In genomic region chr12:6267007-6267721, GRCh38 we compare ENCODE assay signal across 10 cellular contexts. TPM values are rescaled to one million over a fixed set of nuclear protein-coding genes. Genes with fewer than 3 reads are reported as not detected.
A peak's percentile ranks its signal among the peaks of the same experiment; 100 is the strongest.
DNase-seq lines count a peak whose midpoint lies in the region; ATAC-seq and FAIRE-seq lines count a peak whose summit lies in the region.
"Had no signal": no experiment of that assay in that cellular context is flagged by ENCODE, and none has a peak within 500 bp of the region (broad histone marks: within the 10 kb centered on the region; RNA-seq: fewer than 3 reads in every experiment).

No MANE protein-coding gene starts in this region.

- no peak overlapping the region for H2BK15ac ChIP-seq in mesenchymal stem cell (ENCODE audit: low read depth, poor library complexity, severe bottlenecking)

- no peak overlapping the region for H3K4ac ChIP-seq in mesenchymal stem cell (ENCODE audit: low read depth in 1 of 2, low read length in 2 of 2)

- H3K27me3 ChIP-seq in mesenchymal stem cell (ENCODE audit: control insufficient read depth in 1 of 2, insufficient read depth in 1 of 2, low read length in 2 of 2): peaks cover 1 to 10% of the 10 kb centered on the region in 2 experiments
- H3K27me3 ChIP-seq: heart left ventricle had no signal

- H3K4me1 ChIP-seq in mesenchymal stem cell (ENCODE audit: control insufficient read depth, insufficient read depth, low read depth, low read length): peaks cover 19% of the 10 kb centered on the region

- H3K27ac Mint-ChIP-seq in activated naive CD8-positive, alpha-beta T cell: peak overlapping the region; percentile 81

- no peaks in the 10 kb centered on the region for H3K27me3 Mint-ChIP-seq in activated naive CD8-positive, alpha-beta T cell

- H3K79me1 ChIP-seq in mesenchymal stem cell (replicated peaks; ENCODE audit: low read length, poor library complexity, severe bottlenecking): no peaks in the 10 kb centered on the region

- H2BK5ac ChIP-seq in mesenchymal stem cell (ENCODE audit: low read depth, low read length, poor library complexity, severe bottlenecking): no peak overlapping the region

- no peak overlapping the region for H4K91ac ChIP-seq in mesenchymal stem cell (ENCODE audit: low read length)

- no peak for FAIRE-seq in urothelium cell line (lab: Jason Lieb, UNC)

- no peak overlapping the region for H3K18ac ChIP-seq in mesenchymal stem cell (ENCODE audit: low read depth in 1 of 2, low read length in 2 of 2)

- WGBS in mesenchymal stem cell: 83% methylated on average over 10 of the region's 12 CpGs

- no peak overlapping the region for H2AK5ac ChIP-seq in mesenchymal stem cell (ENCODE audit: low read length, severe bottlenecking)

- H3K36me3 Mint-ChIP-seq in activated naive CD8-positive, alpha-beta T cell: no peaks in the 10 kb centered on the region

- H3K4me2 ChIP-seq in mesenchymal stem cell (ENCODE audit: low read length, poor library complexity, severe bottlenecking): peak overlapping the region; percentile 14

- H3K4me3 Mint-ChIP-seq in activated naive CD8-positive, alpha-beta T cell: no peak overlapping the region

- H3K9me3 Mint-ChIP-seq in activated naive CD8-positive, alpha-beta T cell (ENCODE audit: low read depth): no peaks in the 10 kb centered on the region

- no peaks in the 10 kb centered on the region for H3K9me3 ChIP-seq in mesenchymal stem cell (ENCODE audit: control insufficient read depth, low read length)
- H3K9me3 ChIP-seq: heart left ventricle had no signal

- no peaks in the 10 kb centered on the region for H3K36me3 ChIP-seq in mesenchymal stem cell (ENCODE audit: control insufficient read depth in 1 of 2, insufficient read depth in 2 of 2, low read depth in 1 of 2, low read length in 2 of 2)
- H3K36me3 ChIP-seq: heart left ventricle had no signal

- H2AFZ ChIP-seq in mesenchymal stem cell (ENCODE audit: low read depth, low read length): no peak overlapping the region

- H3K4me3 ChIP-seq in mesenchymal stem cell (ENCODE audit: insufficient read depth in 1 of 2, low read depth in 1 of 2, low read length in 2 of 2): no peak overlapping the region
- H3K4me3 ChIP-seq: heart left ventricle had no signal

- H2BK120ac ChIP-seq in mesenchymal stem cell (ENCODE audit: low read depth, low read length): no peak overlapping the region

- no peak for ATAC-seq in GM19397 (IDR thresholded peaks at IDR 0.05; ENCODE audit: unreplicated experiment)
- ATAC-seq: heart left ventricle had no signal

- H3K23ac ChIP-seq in mesenchymal stem cell (ENCODE audit: low read length in 2 of 2): peak overlapping the region in 1 of 2 experiments; percentile 51

- no peak overlapping the region for H4K8ac ChIP-seq in mesenchymal stem cell (ENCODE audit: low read length)

- H3K4me1 Mint-ChIP-seq in activated naive CD8-positive, alpha-beta T cell (ENCODE audit: low read depth): peaks cover 7% of the 10 kb centered on the region

- H2BK12ac ChIP-seq in mesenchymal stem cell (ENCODE audit: low read length in 2 of 2): no peak overlapping the region

- H3K9ac ChIP-seq in mesenchymal stem cell (ENCODE audit: low read length): no peak overlapping the region

- H3K27ac ChIP-seq in mesenchymal stem cell (ENCODE audit: low read length, poor library complexity, severe bottlenecking): peak overlapping the region; percentile 61
- H3K27ac ChIP-seq: heart left ventricle, HL-60 had no signal

- DNase-seq in stimulated activated naive CD4-positive, alpha-beta T cell treated with Interleukin-2 at 50 U/mL for 16 hours (lab: John Stamatoyannopoulos, UW): peak; percentile 65
- DNase-seq in stimulated activated naive CD4-positive, alpha-beta T cell (lab: John Stamatoyannopoulos, UW): no peak
- no peak for DNase-seq in mesenchymal stem cell
- DNase-seq in urothelium cell line (ENCODE audit: low spot score): peak; percentile 67
- DNase-seq in NCI-H2227 treated with DMSO at 0.1 percent for 48 hours (lab: John Stamatoyannopoulos, UW): no peak
- no peak for DNase-seq in germinal center (ENCODE audit: low spot score)

- H3K14ac ChIP-seq in mesenchymal stem cell (ENCODE audit: low read length in 2 of 2): no peak overlapping the region

RNA-seq across cellular contexts. Expression of gene PLEKHG6, which starts 43.3 kb away (rescaled TPM):
- 0.15 TPM for polyA plus RNA-seq in mesenchymal stem cell (2013, experiment 1 of 2)
- 0.23 TPM for polyA plus RNA-seq in mesenchymal stem cell (2013, experiment 2 of 2)

Comparison
In these comparisons a context has a peak if more than half of its experiments do, and no peak if none do; other contexts are left out.
1. DNase-seq: peak in stimulated activated naive CD4-positive, alpha-beta T cell treated with Interleukin-2 at 50 U/mL for 16 hours (single experiment) and urothelium cell line (single experiment); none in stimulated activated naive CD4-positive, alpha-beta T cell (0 of 6), mesenchymal stem cell (single experiment), NCI-H2227 treated with DMSO at 0.1 percent for 48 hours (single experiment) and germinal center (single experiment).